Comparison of ENCODE assay signal across 1 cellular context in the genomic region with DNA sequence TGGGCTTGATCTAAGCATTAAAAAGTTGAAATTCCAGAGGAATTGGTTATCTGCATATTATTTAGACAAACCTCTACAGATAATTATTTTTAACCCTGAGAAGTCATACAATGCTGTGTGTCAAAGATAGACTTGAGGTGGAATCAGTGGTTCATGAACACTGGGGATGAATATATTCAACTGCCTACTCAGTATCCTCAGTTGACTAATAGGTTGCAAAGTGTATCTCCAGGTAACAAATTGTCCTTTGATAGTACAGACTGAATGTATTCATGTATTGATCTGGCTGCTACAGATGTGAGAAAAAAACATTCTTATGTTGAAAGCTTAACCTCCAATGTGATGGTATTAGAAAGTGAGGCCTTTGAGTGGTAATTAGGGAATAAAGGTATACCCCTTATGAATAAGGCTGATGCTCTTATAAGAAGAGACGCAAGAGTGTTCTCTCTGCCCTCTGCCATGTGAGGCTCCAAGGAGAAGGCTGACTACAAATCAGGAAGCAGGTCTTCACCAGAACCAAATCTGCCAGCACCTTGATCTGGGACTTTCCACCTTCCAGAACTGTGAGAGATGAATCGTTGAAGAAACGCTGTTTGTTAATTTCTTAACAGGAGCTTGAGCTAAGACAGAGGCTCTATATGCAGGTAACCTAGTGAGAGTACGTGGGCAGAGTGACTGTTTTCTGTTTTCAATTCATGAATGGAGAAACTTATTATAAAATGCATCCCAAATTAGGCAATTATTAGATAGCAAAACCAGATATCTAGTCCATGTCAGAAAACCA.
TF ChIP-seq lines count a peak whose summit lies in the region.

No MANE protein-coding gene starts in this region.

TF ChIP-seq in A549, 52 proteins besides CTCF, POLR2A, EP300 and RAD21 (continued from another document):
- TF ChIP-seq, protein P1, sequence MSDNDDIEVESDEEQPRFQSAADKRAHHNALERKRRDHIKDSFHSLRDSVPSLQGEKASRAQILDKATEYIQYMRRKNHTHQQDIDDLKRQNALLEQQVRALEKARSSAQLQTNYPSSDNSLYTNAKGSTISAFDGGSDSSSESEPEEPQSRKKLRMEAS (IDR thresholded peaks at IDR 0.05): no peak
- no peak for TF ChIP-seq CHD2 (IDR thresholded peaks at IDR 0.05; ENCODE audit: low read length, partially characterized antibody)
- TF ChIP-seq, protein P2, sequence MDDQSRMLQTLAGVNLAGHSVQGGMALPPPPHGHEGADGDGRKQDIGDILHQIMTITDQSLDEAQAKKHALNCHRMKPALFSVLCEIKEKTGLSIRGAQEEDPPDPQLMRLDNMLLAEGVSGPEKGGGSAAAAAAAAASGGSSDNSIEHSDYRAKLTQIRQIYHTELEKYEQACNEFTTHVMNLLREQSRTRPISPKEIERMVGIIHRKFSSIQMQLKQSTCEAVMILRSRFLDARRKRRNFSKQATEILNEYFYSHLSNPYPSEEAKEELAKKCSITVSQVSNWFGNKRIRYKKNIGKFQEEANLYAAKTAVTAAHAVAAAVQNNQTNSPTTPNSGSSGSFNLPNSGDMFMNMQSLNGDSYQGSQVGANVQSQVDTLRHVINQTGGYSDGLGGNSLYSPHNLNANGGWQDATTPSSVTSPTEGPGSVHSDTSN (IDR thresholded peaks at IDR 0.05): no peak
- no peak for TF ChIP-seq POLR2AphosphoS2 (conservative IDR thresholded peaks at IDR 0.05; ENCODE audit: low read length)
- TF ChIP-seq JUNB (IDR thresholded peaks at IDR 0.05): no peak
- no peak for TF ChIP-seq SMC3 (IDR thresholded peaks at IDR 0.05)
- TF ChIP-seq, protein P3, sequence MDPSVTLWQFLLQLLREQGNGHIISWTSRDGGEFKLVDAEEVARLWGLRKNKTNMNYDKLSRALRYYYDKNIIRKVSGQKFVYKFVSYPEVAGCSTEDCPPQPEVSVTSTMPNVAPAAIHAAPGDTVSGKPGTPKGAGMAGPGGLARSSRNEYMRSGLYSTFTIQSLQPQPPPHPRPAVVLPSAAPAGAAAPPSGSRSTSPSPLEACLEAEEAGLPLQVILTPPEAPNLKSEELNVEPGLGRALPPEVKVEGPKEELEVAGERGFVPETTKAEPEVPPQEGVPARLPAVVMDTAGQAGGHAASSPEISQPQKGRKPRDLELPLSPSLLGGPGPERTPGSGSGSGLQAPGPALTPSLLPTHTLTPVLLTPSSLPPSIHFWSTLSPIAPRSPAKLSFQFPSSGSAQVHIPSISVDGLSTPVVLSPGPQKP (IDR thresholded peaks at IDR 0.05; ENCODE audit: low read depth, low read length): no peak
- no peak for TF ChIP-seq FOSB (CRISPR knock-in tag; IDR thresholded peaks at IDR 0.05)
- TF ChIP-seq EHMT2 (IDR thresholded peaks at IDR 0.05; ENCODE audit: low read depth): no peak
- TF ChIP-seq KDM1A (IDR thresholded peaks at IDR 0.05; ENCODE audit: low read depth): no peak
- TF ChIP-seq TP53 (CRISPR knock-in tag; IDR thresholded peaks at IDR 0.05): no peak
- TF ChIP-seq EHF (CRISPR knock-in tag; IDR thresholded peaks at IDR 0.05): no peak
- no peak for TF ChIP-seq JUN (IDR thresholded peaks at IDR 0.05)
- TF ChIP-seq SREBF2 (IDR thresholded peaks at IDR 0.05): no peak
